Comparison of ENCODE assay signal across 1 cellular context in genomic region chr20:38473353-38473795, GRCh38.
TF ChIP-seq lines count a peak whose summit lies in the region.

No MANE protein-coding gene starts in this region.

TF ChIP-seq in HEK293, 187 proteins besides CTCF, POLR2A, EP300 and RAD21 (continued from another document):
- TF ChIP-seq PRDM10 (tag by site-specific recombination; IDR thresholded peaks at IDR 0.05) (0 out of 2 replicates have a peak, but pooled peaks have one; percentile 10), WT1 (tag by site-specific recombination; IDR thresholded peaks at IDR 0.05) (peak; percentile 44; the same call in 1 of the 2 replicates), ZNF140 (tag by site-specific recombination; IDR thresholded peaks at IDR 0.05) (no peak), ZNF76 (tag by site-specific recombination; IDR thresholded peaks at IDR 0.05; ENCODE audit: borderline replicate concordance, low read depth) (peak; percentile 35; the same call in 1 of the 2 replicates), ZNF580 (tag by site-specific recombination; IDR thresholded peaks at IDR 0.05) (peak; percentile 71), ZNF600 (tag by site-specific recombination; IDR thresholded peaks at IDR 0.05) (no peak), ZNF133 (tag by site-specific recombination; IDR thresholded peaks at IDR 0.05) (no peak), ZSCAN30 (tag by site-specific recombination; IDR thresholded peaks at IDR 0.05) (peak; percentile 38; the same call in 1 of the 2 replicates), ZNF544 (tag by site-specific recombination; IDR thresholded peaks at IDR 0.05) (no peak)
- TF ChIP-seq, protein P1, sequence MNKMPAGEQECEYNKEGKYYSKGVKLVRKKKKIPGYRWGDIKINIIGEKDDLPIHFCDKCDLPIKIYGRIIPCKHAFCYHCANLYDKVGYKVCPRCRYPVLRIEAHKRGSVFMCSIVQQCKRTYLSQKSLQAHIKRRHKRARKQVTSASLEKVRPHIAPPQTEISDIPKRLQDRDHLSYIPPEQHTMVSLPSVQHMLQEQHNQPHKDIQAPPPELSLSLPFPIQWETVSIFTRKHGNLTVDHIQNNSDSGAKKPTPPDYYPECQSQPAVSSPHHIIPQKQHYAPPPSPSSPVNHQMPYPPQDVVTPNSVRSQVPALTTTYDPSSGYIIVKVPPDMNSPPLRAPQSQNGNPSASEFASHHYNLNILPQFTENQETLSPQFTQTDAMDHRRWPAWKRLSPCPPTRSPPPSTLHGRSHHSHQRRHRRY (tag by site-specific recombination; IDR thresholded peaks at IDR 0.05), result no peak
